ENCODE assay signal across 8 cellular contexts in genomic region chr13:19634129-19634740, GRCh38. TPM values are rescaled to one million over a fixed set of nuclear protein-coding genes. Genes with fewer than 3 reads are reported as not detected.
DNase-seq lines count a peak whose midpoint lies in the region; ATAC-seq and TF ChIP-seq lines count a peak whose summit lies in the region.

No MANE protein-coding gene starts in this region.

- ATAC-seq in HG02852 (IDR thresholded peaks at IDR 0.05; ENCODE audit: unreplicated experiment): peak; percentile 7
- ATAC-seq in memory B cell (ENCODE audit: low read depth): peak; percentile 7

- H3K27me3 Mint-ChIP-seq in memory B cell: no peaks in the 10 kb centered on the region

- H3K4me1 ChIP-seq in ectodermal cell (ENCODE audit: control insufficient read depth, insufficient read depth, low read length) (no peaks in the 10 kb centered on the region), tibial nerve (peaks cover 0 to 40% (median 22%) of the 10 kb centered on the region in 4 donors)

- H3K36me3 Mint-ChIP-seq in memory B cell: peaks cover 7% of the 10 kb centered on the region

- peaks cover 1% of the 10 kb centered on the region for H3K9me3 Mint-ChIP-seq in memory B cell

- peak overlapping the region; percentile 100 for H3K4me3 Mint-ChIP-seq in memory B cell

- H3K9me3 ChIP-seq in ectodermal cell (ENCODE audit: control insufficient read depth, low read length) (no peaks in the 10 kb centered on the region), tibial nerve (no peaks in the 10 kb centered on the region)

- TF ChIP-seq EP300 in tibial nerve (IDR thresholded peaks at IDR 0.05): no peak

- TF ChIP-seq CTCF in tibial nerve (IDR thresholded peaks at IDR 0.05): no peak

- H3K27ac Mint-ChIP-seq in memory B cell: peak overlapping the region; percentile 97

- H3K4me3 ChIP-seq in ectodermal cell (ENCODE audit: insufficient read depth, low read depth, low read length) (peak overlapping the region; percentile 71), tibial nerve (peak overlapping the region; percentile 65 to 91 (median 78))

- DNase-seq in NOMO-1 treated with DMSO at 0.1 percent for 48 hours (lab: John Stamatoyannopoulos, UW; ENCODE audit: unreplicated experiment) (peak; percentile 26), NOMO-1 treated with dmso at 0.1 percent for 144 hours (lab: John Stamatoyannopoulos, UW; ENCODE audit: unreplicated experiment) (no peak), RKO (ENCODE audit: low spot score) (peak; percentile 62), memory B cell (ENCODE audit: low spot score in 2 of 2) (no peak), tibial nerve (ENCODE audit: low spot score in 2 of 2) (peak in 1 of 2 donors; percentile 26), mesenteric fat pad (ENCODE audit: low spot score) (no peak)

- no peak for TF ChIP-seq POLR2A in tibial nerve (IDR thresholded peaks at IDR 0.05)

- H3K27ac ChIP-seq in ectodermal cell (ENCODE audit: insufficient read depth, low read depth, low read length, poor library complexity, severe bottlenecking) (no peak overlapping the region), tibial nerve (peak overlapping the region; percentile 95 to 97 (median 96))

- WGBS in ectodermal cell, 2 experiments: 6% methylated on average over 14 of the region's 14 CpGs
- WGBS in tibial nerve, 2 donors: 0% methylated on average over 14 of the region's 14 CpGs

- H3K27me3 ChIP-seq in ectodermal cell (ENCODE audit: control insufficient read depth, insufficient read depth, low read length, poor library complexity, severe bottlenecking): no peaks in the 10 kb centered on the region
- H3K27me3 ChIP-seq in tibial nerve: no peaks in the 10 kb centered on the region

- peaks cover 18% of the 10 kb centered on the region for H3K4me1 Mint-ChIP-seq in memory B cell

- H3K36me3 ChIP-seq in ectodermal cell (ENCODE audit: control insufficient read depth, insufficient read depth, low read length) (no peaks in the 10 kb centered on the region), tibial nerve (peaks cover 0 to 6% (median 0%) of the 10 kb centered on the region in 3 donors)

RNA-seq across cellular contexts. Expression of gene MPHOSPH8, which starts 0.8 kb away (rescaled TPM):
- polyA plus RNA-seq in ectodermal cell (2013, experiment 1 of 4): 13.8 TPM
- 18.5 TPM for polyA plus RNA-seq in ectodermal cell (2013, experiment 2 of 4)
- polyA plus RNA-seq in ectodermal cell (2013, experiment 3 of 4): 18.2 TPM
- 16.6 TPM for polyA plus RNA-seq in ectodermal cell (2013, experiment 4 of 4)
- total RNA-seq in tibial nerve (10 to 100 TPM; 41.2 to 53.8 (median 49.3) TPM), mesenteric fat pad (27.4 TPM)

Comparison
In these comparisons a context has a peak if more than half of its experiments do, and no peak if none do; other contexts are left out.
1. DNase-seq: peak in NOMO-1 treated with DMSO at 0.1 percent for 48 hours (single experiment) and RKO (single experiment); none in NOMO-1 treated with dmso at 0.1 percent for 144 hours (single experiment), memory B cell (0 of 2) and mesenteric fat pad (single experiment).